Comparison of ENCODE assay signal across 16 cellular contexts in genomic region chr15:67736810-67737209, GRCh38.
DNase-seq lines count a peak whose midpoint lies in the region; ATAC-seq, FAIRE-seq and TF ChIP-seq lines count a peak whose summit lies in the region.
"Had no signal": no experiment of that assay in that cellular context is flagged by ENCODE, and none has a peak within 500 bp of the region (broad histone marks: within the 10 kb centered on the region; RNA-seq: fewer than 3 reads in every experiment).

No MANE protein-coding gene starts in this region.

- no peaks in the 10 kb centered on the region for H3K27me3 ChIP-seq in astrocyte (ENCODE audit: insufficient read depth, low read length)
- H3K27me3 ChIP-seq in heart left ventricle: no peaks in the 10 kb centered on the region
- H3K27me3 ChIP-seq: SJCRH30 had no signal

- no peaks in the 10 kb centered on the region for H3K79me2 ChIP-seq in astrocyte (ENCODE audit: insufficient read depth, low read length)

- no peak for FAIRE-seq in astrocyte (lab: Jason Lieb, UNC)

- H3K4me3 ChIP-seq in astrocyte (ENCODE audit: insufficient read depth, low read depth, low read length) (no peak overlapping the region), heart left ventricle (no peak overlapping the region)
- H3K4me3 ChIP-seq: SJCRH30 had no signal

- peaks cover 3% of the 10 kb centered on the region for H3K9me3 Mint-ChIP-seq in astrocyte (ENCODE audit: unreplicated experiment)
- H3K9me3 Mint-ChIP-seq: CD4-positive, alpha-beta T cell; HFFc6 had no signal

- no peak for ATAC-seq in heart left ventricle

- no peak overlapping the region for H3K27ac Mint-ChIP-seq in astrocyte (ENCODE audit: unreplicated experiment)
- H3K27ac Mint-ChIP-seq: B cell; CD4-positive, alpha-beta T cell; HFFc6 had no signal

- H3K36me3 Mint-ChIP-seq in astrocyte (ENCODE audit: low read depth, unreplicated experiment): no peaks in the 10 kb centered on the region

- H3K27me3 Mint-ChIP-seq in astrocyte (ENCODE audit: low read depth, unreplicated experiment): no peaks in the 10 kb centered on the region
- H3K27me3 Mint-ChIP-seq: B cell; CD4-positive, alpha-beta T cell had no signal

- no peak for TF ChIP-seq POLR2A in heart left ventricle (IDR thresholded peaks at IDR 0.05)

- peaks cover 2% of the 10 kb centered on the region for H3K4me1 Mint-ChIP-seq in astrocyte (ENCODE audit: low read depth, unreplicated experiment)

- no peak overlapping the region for H3K4me3 Mint-ChIP-seq in astrocyte (ENCODE audit: unreplicated experiment)
- H3K4me3 Mint-ChIP-seq: B cell; CD4-positive, alpha-beta T cell; HFFc6 had no signal

- intact Hi-C loops in heart left ventricle (cut with DNase I): no loop called here

- DNase-seq in HT1080 (ENCODE audit: low read depth) (peak; percentile 7), NCI-H226 (peak; percentile 33), astrocyte (ENCODE audit: low read depth) (peak; percentile 14), kidney tubule cell (ENCODE audit: low spot score) (peak; percentile 22), heart left ventricle (no peak), epidermal melanocyte (ENCODE audit: insufficient read length, low spot score) (no peak)
- no peak for DNase-seq in stimulated activated CD4-positive, alpha-beta T cell treated with anti-CD3 and anti-CD28 coated beads, Interleukin-1b, Interleukin-23, amount 100 ng/mL, for 48 hours
- DNase-seq: CD4-positive, alpha-beta T cell; EL; HFFc6; Kasumi-1; NCI-H1417; NCI-H1930; NCI-H510A treated with DMSO at 0.1 percent for 48 hours; SJCRH30 had no signal

- no peaks in the 10 kb centered on the region for H3K4me1 ChIP-seq in astrocyte (ENCODE audit: insufficient read depth, low read length)
- peaks cover 0 to 7% (median 0%) of the 10 kb centered on the region in 12 donors for H3K4me1 ChIP-seq in heart left ventricle
- H3K4me1 ChIP-seq: SJCRH30 had no signal

- H4K20me1 ChIP-seq in astrocyte (ENCODE audit: insufficient read depth, low read length): no peaks in the 10 kb centered on the region

- whole genome bisulfite sequencing in heart left ventricle, 4 donors: 85 to 88% (median 86%) methylated on average over 2 of the region's 2 CpGs

- H3K9ac ChIP-seq in astrocyte (ENCODE audit: low read length): no peak overlapping the region

- no peak overlapping the region for H3K4me2 ChIP-seq in astrocyte (ENCODE audit: low read length)

- TF ChIP-seq CTCF in astrocyte (IDR thresholded peaks at IDR 0.05; ENCODE audit: insufficient read depth, low read depth, low read length) (no peak), heart left ventricle (IDR thresholded peaks at IDR 0.05) (no peak)

- no peaks in the 10 kb centered on the region for H3K36me3 ChIP-seq in astrocyte (ENCODE audit: insufficient read depth, low read length)
- H3K36me3 ChIP-seq in heart left ventricle: no peaks in the 10 kb centered on the region
- H3K36me3 ChIP-seq: SJCRH30 had no signal

- H3K27ac ChIP-seq in astrocyte (ENCODE audit: low read depth, low read length) (no peak overlapping the region), heart left ventricle (no peak overlapping the region)
- H3K27ac ChIP-seq: SJCRH30 had no signal

- no peaks in the 10 kb centered on the region for H3K9me3 ChIP-seq in astrocyte (ENCODE audit: insufficient read depth, low read depth, low read length)
- no peaks in the 10 kb centered on the region for H3K9me3 ChIP-seq in heart left ventricle
- H3K9me3 ChIP-seq: SJCRH30 had no signal

- H2AFZ ChIP-seq in astrocyte (ENCODE audit: low read depth, low read length): no peak overlapping the region

Comparison
In these comparisons a context has a peak if more than half of its experiments do, and no peak if none do; other contexts are left out.
1. DNase-seq: peak in HT1080 (single experiment), NCI-H226 (single experiment), astrocyte (single experiment) and kidney tubule cell (single experiment); none in stimulated activated CD4-positive, alpha-beta T cell treated with anti-CD3 and anti-CD28 coated beads, Interleukin-1b, Interleukin-23, amount 100 ng/mL, for 48 hours (single experiment), heart left ventricle (0 of 5) and epidermal melanocyte (single experiment).